Comparison of ENCODE assay signal across 10 cellular contexts in the genomic region with DNA sequence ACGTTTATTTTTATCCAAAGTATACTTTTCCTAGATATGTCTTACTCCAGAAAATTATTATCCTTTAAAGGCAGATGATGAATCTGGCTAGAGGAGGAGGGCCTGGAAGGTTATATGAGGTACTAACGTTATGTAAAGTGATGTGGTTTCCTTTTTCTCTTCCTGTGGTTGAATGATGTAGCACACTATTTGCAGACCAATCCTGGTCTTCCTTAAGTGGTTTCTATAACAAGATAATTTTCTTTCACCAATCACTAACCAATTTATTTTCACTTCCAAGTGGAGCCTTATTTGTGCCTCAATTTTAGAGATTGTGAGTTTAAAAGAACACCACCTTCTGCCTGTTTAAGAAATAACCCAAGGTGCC.
DNase-seq lines count a peak whose midpoint lies in the region; ATAC-seq and TF ChIP-seq lines count a peak whose summit lies in the region.
"Had no signal": no experiment of that assay in that cellular context is flagged by ENCODE, and none has a peak within 500 bp of the region (broad histone marks: within the 10 kb centered on the region; RNA-seq: fewer than 3 reads in every experiment).

No MANE protein-coding gene starts in this region.

- intact Hi-C loops in mammary epithelial cell (cut with micrococcal nuclease) (no loop called here), breast epithelium (cut with DNase I; ENCODE audit: low total_unique reads) (no loop called here), uterus (cut with DNase I; ENCODE audit: low total_unique reads) (no loop called here)

- H3K79me2 ChIP-seq in mammary epithelial cell (ENCODE audit: insufficient read depth, low read length): no peaks in the 10 kb centered on the region

- TF ChIP-seq POLR2A in breast epithelium (IDR thresholded peaks at IDR 0.05) (no peak), uterus (IDR thresholded peaks at IDR 0.05) (no peak)

- TSS peak; percentile 65 for BruUV-seq in mammary epithelial cell (replicated peaks; lab: Mats Ljungman, UMichigan)

- H3K36me3 Mint-ChIP-seq in nephron progenitor cell (ENCODE audit: low read depth): no peaks in the 10 kb centered on the region
- no peaks in the 10 kb centered on the region for H3K36me3 Mint-ChIP-seq in activated naive CD4-positive, alpha-beta T cell treated with anti-CD3 and anti-CD28 coated beads, Interleukin-2, amount 10 ng/mL, durations not matched to agents 7 days and 5 days

- H3K4me3 Mint-ChIP-seq in nephron progenitor cell: no peak overlapping the region
- no peak overlapping the region for H3K4me3 Mint-ChIP-seq in activated naive CD4-positive, alpha-beta T cell treated with anti-CD3 and anti-CD28 coated beads, Interleukin-2, amount 10 ng/mL, durations not matched to agents 7 days and 5 days
- H3K4me3 Mint-ChIP-seq: neural crest cell had no signal

- no peak overlapping the region for H3K4me2 ChIP-seq in mammary epithelial cell (ENCODE audit: insufficient read depth, low read depth, low read length)

- no peak overlapping the region for H2AFZ ChIP-seq in mammary epithelial cell (ENCODE audit: low read depth, low read length)

- H3K27me3 ChIP-seq in mammary epithelial cell (ENCODE audit: insufficient read depth, low read length): no peaks in the 10 kb centered on the region
- no peaks in the 10 kb centered on the region for H3K27me3 ChIP-seq in breast epithelium
- no peaks in the 10 kb centered on the region for H3K27me3 ChIP-seq in uterus

- TF ChIP-seq CTCF in mammary epithelial cell (conservative IDR thresholded peaks at IDR 0.05 in 1 of 2, IDR thresholded peaks at IDR 0.05 in 1 of 2; ENCODE audit: extremely low read depth in 1 of 2, insufficient read depth in 1 of 2, low read depth in 1 of 2, low read length in 2 of 2) (no peak), breast epithelium (IDR thresholded peaks at IDR 0.05) (no peak), uterus (IDR thresholded peaks at IDR 0.05) (no peak), nephron progenitor cell (IDR thresholded peaks at IDR 0.05) (no peak)

- no peak overlapping the region for H3K27ac Mint-ChIP-seq in nephron progenitor cell
- H3K27ac Mint-ChIP-seq in activated naive CD4-positive, alpha-beta T cell treated with anti-CD3 and anti-CD28 coated beads, Interleukin-2, amount 10 ng/mL, durations not matched to agents 7 days and 5 days: no peak overlapping the region

- dilution Hi-C loops in mammary epithelial cell (cut with HindIII; ENCODE audit: low sequenced_read_pairs): no loop called here

- peaks cover 8% of the 10 kb centered on the region for H3K4me1 ChIP-seq in mammary epithelial cell (ENCODE audit: insufficient read depth, low read length)
- H3K4me1 ChIP-seq in breast epithelium: no peaks in the 10 kb centered on the region
- H3K4me1 ChIP-seq in uterus: peaks cover 0 to 4% of the 10 kb centered on the region in 2 donors

- in situ Hi-C loops in mammary epithelial cell (cut with MboI; ENCODE audit: low sequenced_read_pairs in 2 of 2): no loop called here

- H4K20me1 ChIP-seq in mammary epithelial cell (ENCODE audit: insufficient read depth, low read length): no peaks in the 10 kb centered on the region

- no peak for DNase-seq in mammary epithelial cell
- no peak for DNase-seq in breast epithelium (ENCODE audit: low spot score in 2 of 2)
- DNase-seq in SK-N-MC (ENCODE audit: low read depth, low spot score): peak; percentile 39
- DNase-seq in uterus: no peak
- DNase-seq in nephron progenitor cell: no peak
- DNase-seq in ureter (ENCODE audit: low spot score): no peak
- no peak for DNase-seq in activated naive CD4-positive, alpha-beta T cell treated with anti-CD3 and anti-CD28 coated beads, Interleukin-2, amount 10 ng/mL, durations not matched to agents 7 days and 5 days
- DNase-seq: NCI-H524 treated with DMSO at 0.1 percent for 48 hours had no signal

- H3K4me3 ChIP-seq in mammary epithelial cell (replicated peaks in 1 of 3; ENCODE audit: insufficient read depth in 1 of 3, low read depth in 2 of 3, low read length in 3 of 3) (no peak overlapping the region), breast epithelium (no peak overlapping the region), SK-N-MC (no peak overlapping the region), uterus (no peak overlapping the region)

- H3K27ac ChIP-seq in mammary epithelial cell (ENCODE audit: insufficient read depth, low read depth, low read length) (no peak overlapping the region), breast epithelium (no peak overlapping the region), SK-N-MC (no peak overlapping the region), uterus (peak overlapping the region; percentile 22 to 43)

- H3K9ac ChIP-seq in mammary epithelial cell (ENCODE audit: insufficient read depth, low read length): no peak overlapping the region
- no peak overlapping the region for H3K9ac ChIP-seq in SK-N-MC (ENCODE audit: insufficient read length)

- peak; percentile 34 for ATAC-seq in HG03103 (IDR thresholded peaks at IDR 0.05; ENCODE audit: low read depth, unreplicated experiment)

- whole genome bisulfite sequencing in mammary epithelial cell (ENCODE audit: low coverage, missing lambda C conversion rate): 42% methylated on average over 2 of the region's 2 CpGs

- H3K36me3 ChIP-seq in mammary epithelial cell (ENCODE audit: insufficient read depth, low read length): no peaks in the 10 kb centered on the region
- H3K36me3 ChIP-seq in breast epithelium: no peaks in the 10 kb centered on the region
- no peaks in the 10 kb centered on the region for H3K36me3 ChIP-seq in SK-N-MC (ENCODE audit: insufficient read depth, low read length)
- H3K36me3 ChIP-seq in uterus: no peaks in the 10 kb centered on the region

- H3K9me3 Mint-ChIP-seq in nephron progenitor cell: peaks cover 14% of the 10 kb centered on the region
- no peaks in the 10 kb centered on the region for H3K9me3 Mint-ChIP-seq in activated naive CD4-positive, alpha-beta T cell treated with anti-CD3 and anti-CD28 coated beads, Interleukin-2, amount 10 ng/mL, durations not matched to agents 7 days and 5 days

- CTCF ChIA-PET in mammary epithelial cell (lab: Charles Lee; ENCODE audit: low non-redundant PET): no interaction called here
- CTCF ChIA-PET in activated naive CD4-positive, alpha-beta T cell treated with anti-CD3 and anti-CD28 coated beads, Interleukin-2, amount 10 ng/mL, durations not matched to agents 7 days and 5 days (lab: Charles Lee): no interaction called here

- H3K27me3 Mint-ChIP-seq in nephron progenitor cell (ENCODE audit: low read depth, poor library complexity): peaks cover 4% of the 10 kb centered on the region
- H3K27me3 Mint-ChIP-seq in activated naive CD4-positive, alpha-beta T cell treated with anti-CD3 and anti-CD28 coated beads, Interleukin-2, amount 10 ng/mL, durations not matched to agents 7 days and 5 days: peaks cover 4% of the 10 kb centered on the region

- H3K9me3 ChIP-seq in mammary epithelial cell (replicated peaks; ENCODE audit: insufficient read depth, low read length) (no peaks in the 10 kb centered on the region), breast epithelium (no peaks in the 10 kb centered on the region), SK-N-MC (ENCODE audit: low read depth, low read length) (no peaks in the 10 kb centered on the region), uterus (no peaks in the 10 kb centered on the region)

- H3K4me1 Mint-ChIP-seq in nephron progenitor cell: peaks cover 6% of the 10 kb centered on the region
- peaks cover 18% of the 10 kb centered on the region for H3K4me1 Mint-ChIP-seq in activated naive CD4-positive, alpha-beta T cell treated with anti-CD3 and anti-CD28 coated beads, Interleukin-2, amount 10 ng/mL, durations not matched to agents 7 days and 5 days
- H3K4me1 Mint-ChIP-seq: neural crest cell had no signal

Comparison
In these comparisons a context has a peak if more than half of its experiments do, and no peak if none do; other contexts are left out.
1. H3K27ac ChIP-seq: peak in uterus (2 of 2); none in mammary epithelial cell (single experiment), breast epithelium (0 of 2) and SK-N-MC (single experiment).